1 cellular context compared by ENCODE assay signal in the genomic region with DNA sequence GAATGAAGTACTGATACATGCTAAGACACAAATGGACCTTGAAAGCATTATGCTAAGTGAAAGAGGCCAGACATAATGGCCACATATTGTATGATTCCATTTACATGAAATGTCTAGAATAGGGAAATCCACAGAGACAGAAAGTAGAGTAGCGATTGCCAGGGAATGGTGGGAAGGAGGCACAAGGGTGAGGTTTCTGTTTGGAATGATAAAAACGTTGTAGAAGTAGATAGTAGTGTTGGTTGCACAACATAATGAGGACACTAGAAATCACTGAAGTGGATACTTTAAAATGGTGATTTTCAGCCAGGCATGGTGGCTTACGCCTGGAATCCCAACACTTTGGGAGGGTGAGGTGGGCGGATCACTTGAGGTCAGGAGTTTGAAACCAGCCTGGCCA.
TF ChIP-seq lines count a peak whose summit lies in the region.

No MANE protein-coding gene starts in this region.

TF ChIP-seq in H1, 55 proteins besides CTCF, POLR2A, EP300 and RAD21:
- TF ChIP-seq RFX5 (IDR thresholded peaks at IDR 0.05; ENCODE audit: borderline replicate concordance, low read depth, low read length) (no peak), HDAC6 (IDR thresholded peaks at IDR 0.05; ENCODE audit: low read depth, low read length) (no peak), TAF7 (optimal IDR thresholded peaks at IDR 0.05; ENCODE audit: borderline replicate concordance, low read depth, low read length) (no peak), PHF8 (conservative IDR thresholded peaks at IDR 0.05; ENCODE audit: low read depth, low read length) (no peak), FOSL1 (IDR thresholded peaks at IDR 0.05; ENCODE audit: insufficient read depth, low read depth, low read length) (no peak), CBX5 (IDR thresholded peaks at IDR 0.05; ENCODE audit: low read depth, low read length) (no peak), GABPA (IDR thresholded peaks at IDR 0.05; ENCODE audit: borderline replicate concordance, insufficient read depth, low read length) (no peak), SUZ12 (IDR thresholded peaks at IDR 0.05; ENCODE audit: low read length) (no peak), CREB1 (IDR thresholded peaks at IDR 0.05) (no peak), BACH1 (IDR thresholded peaks at IDR 0.05; ENCODE audit: low read length) (no peak), HDAC2 (IDR thresholded peaks at IDR 0.05; ENCODE audit: borderline replicate concordance in 1 of 2, low read depth in 2 of 2, low read length in 2 of 2) (no peak), TEAD4 (IDR thresholded peaks at IDR 0.05; ENCODE audit: low read depth, low read length) (no peak)
- TF ChIP-seq, protein P1, sequence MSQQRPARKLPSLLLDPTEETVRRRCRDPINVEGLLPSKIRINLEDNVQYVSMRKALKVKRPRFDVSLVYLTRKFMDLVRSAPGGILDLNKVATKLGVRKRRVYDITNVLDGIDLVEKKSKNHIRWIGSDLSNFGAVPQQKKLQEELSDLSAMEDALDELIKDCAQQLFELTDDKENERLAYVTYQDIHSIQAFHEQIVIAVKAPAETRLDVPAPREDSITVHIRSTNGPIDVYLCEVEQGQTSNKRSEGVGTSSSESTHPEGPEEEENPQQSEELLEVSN (IDR thresholded peaks at IDR 0.05): no peak
- TF ChIP-seq, protein P2, sequence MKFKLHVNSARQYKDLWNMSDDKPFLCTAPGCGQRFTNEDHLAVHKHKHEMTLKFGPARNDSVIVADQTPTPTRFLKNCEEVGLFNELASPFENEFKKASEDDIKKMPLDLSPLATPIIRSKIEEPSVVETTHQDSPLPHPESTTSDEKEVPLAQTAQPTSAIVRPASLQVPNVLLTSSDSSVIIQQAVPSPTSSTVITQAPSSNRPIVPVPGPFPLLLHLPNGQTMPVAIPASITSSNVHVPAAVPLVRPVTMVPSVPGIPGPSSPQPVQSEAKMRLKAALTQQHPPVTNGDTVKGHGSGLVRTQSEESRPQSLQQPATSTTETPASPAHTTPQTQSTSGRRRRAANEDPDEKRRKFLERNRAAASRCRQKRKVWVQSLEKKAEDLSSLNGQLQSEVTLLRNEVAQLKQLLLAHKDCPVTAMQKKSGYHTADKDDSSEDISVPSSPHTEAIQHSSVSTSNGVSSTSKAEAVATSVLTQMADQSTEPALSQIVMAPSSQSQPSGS (IDR thresholded peaks at IDR 0.05; ENCODE audit: low read length): no peak
